In the genomic region with DNA sequence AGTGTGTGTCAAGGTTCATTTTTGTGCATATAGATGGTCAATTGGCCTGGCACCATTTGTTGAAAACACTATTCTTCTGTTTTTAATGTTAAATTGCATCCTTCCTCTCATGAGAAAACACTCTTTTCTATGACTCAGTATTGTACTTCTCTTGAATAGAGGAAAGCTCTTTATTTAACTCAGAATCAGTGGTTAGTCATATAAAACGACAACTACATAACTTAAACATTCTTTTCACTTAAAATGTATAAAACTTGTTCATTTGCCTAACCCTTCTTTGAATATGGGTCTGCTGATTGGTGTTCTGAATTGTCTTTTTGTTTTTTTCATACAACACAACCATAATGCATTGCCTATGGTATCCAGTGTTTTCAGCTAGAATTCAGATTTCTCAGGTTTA, we compare ENCODE assay signal across 20 cellular contexts. TPM values are rescaled to one million over a fixed set of nuclear protein-coding genes. Genes with fewer than 3 reads are reported as not detected.
DNase-seq lines count a peak whose midpoint lies in the region; ATAC-seq and FAIRE-seq lines count a peak whose summit lies in the region.
"Had no signal": no experiment of that assay in that cellular context is flagged by ENCODE, and none has a peak within 500 bp of the region (broad histone marks: within the 10 kb centered on the region; RNA-seq: fewer than 3 reads in every experiment).

No MANE protein-coding gene starts in this region.

- peak; percentile 64 to 72 for ATAC-seq in activated CD4-positive, CD25-positive, alpha-beta regulatory T cell treated with anti-CD3 and anti-CD28 coated beads, Interleukin-2, amount 50 U/mL, for 24 hours
- ATAC-seq in activated T-cell treated with anti-CD3 and anti-CD28 coated beads, Interleukin-2, amount 50 U/mL, for 72 hours (replicated peaks in 1 of 2), result peak; percentile 85 to 87
- peak; percentile 65 for ATAC-seq in activated T-helper 17 cell treated with anti-CD3 and anti-CD28 coated beads, Interleukin-2, amount 50 U/mL, for 72 hours (replicated peaks)
- ATAC-seq: HepG2 had no signal

- peaks cover 44% of the 10 kb centered on the region for H3K4me1 Mint-ChIP-seq in activated T-cell treated with anti-CD3 and anti-CD28 coated beads, Interleukin-2, amount 50 U/mL, for 72 hours (ENCODE audit: low read depth)
- H3K4me1 Mint-ChIP-seq in activated T-helper 17 cell treated with anti-CD3 and anti-CD28 coated beads, Interleukin-2, amount 50 U/mL, for 72 hours, result peaks cover 19% of the 10 kb centered on the region
- H3K4me1 Mint-ChIP-seq: B cell had no signal

- no peaks in the 10 kb centered on the region for H3K9me3 ChIP-seq in small intestine (ENCODE audit: control insufficient read depth, low read depth)

- FAIRE-seq in small intestine (lab: Jason Lieb, UNC), result peak; percentile 19
- FAIRE-seq: H54, HepG2 had no signal

- no peaks in the 10 kb centered on the region for H3K27me3 Mint-ChIP-seq in activated T-cell treated with anti-CD3 and anti-CD28 coated beads, Interleukin-2, amount 50 U/mL, for 72 hours (ENCODE audit: low read depth)
- no peaks in the 10 kb centered on the region for H3K27me3 Mint-ChIP-seq in activated T-helper 17 cell treated with anti-CD3 and anti-CD28 coated beads, Interleukin-2, amount 50 U/mL, for 72 hours
- H3K27me3 Mint-ChIP-seq: B cell had no signal

- H3K9me3 Mint-ChIP-seq in activated T-cell treated with anti-CD3 and anti-CD28 coated beads, Interleukin-2, amount 50 U/mL, for 72 hours, result peaks cover 0 to 2% of the 10 kb centered on the region in 2 donors
- H3K9me3 Mint-ChIP-seq in activated T-helper 17 cell treated with anti-CD3 and anti-CD28 coated beads, Interleukin-2, amount 50 U/mL, for 72 hours, result no peaks in the 10 kb centered on the region

- WGBS in small intestine, 3 donors, result 62 to 97% (median 74%) methylated on average over 1 of the region's 1 CpG

- no peaks in the 10 kb centered on the region for H3K36me3 ChIP-seq in small intestine (ENCODE audit: control insufficient read depth in 2 of 2, insufficient read depth in 2 of 2, low read length in 2 of 2)

- no peaks in the 10 kb centered on the region for H3K4me1 ChIP-seq in small intestine (ENCODE audit: control insufficient read depth in 2 of 2, insufficient read depth in 1 of 2, low read depth in 1 of 2, low read length in 1 of 2)

- no peak for DNase-seq in activated CD4-positive, CD25-positive, alpha-beta regulatory T cell treated with anti-CD3 and anti-CD28 coated beads, Interleukin-2, amount 50 U/mL, for 72 hours
- no peak for DNase-seq in activated T-cell treated with anti-CD3 and anti-CD28 coated beads, Interleukin-2, amount 50 U/mL, for 72 hours
- DNase-seq in activated T-cell treated with anti-CD3 and anti-CD28 coated beads, Interleukin-2, amount 50 U/mL, for 48 hours, result no peak
- DNase-seq in small intestine, result no peak
- no peak for DNase-seq in mesenteric fat pad (ENCODE audit: low spot score)
- no peak for DNase-seq in hepatic stellate cell (ENCODE audit: low spot score)
- DNase-seq: COR-L47, DMS 273 treated with DMSO at 0.1 percent for 48 hours, DND-41, KG1, NCI-H1417, NCI-H187 treated with DMSO at 0.1 percent for 48 hours, NCI-H226, NCI-H524, NCI-H82 had no signal

- H3K27me3 ChIP-seq in small intestine (ENCODE audit: control insufficient read depth in 2 of 2, insufficient read depth in 2 of 2, low read length in 2 of 2), result no peaks in the 10 kb centered on the region

- peaks cover 0 to 2% of the 10 kb centered on the region in 2 donors for H3K36me3 Mint-ChIP-seq in activated T-cell treated with anti-CD3 and anti-CD28 coated beads, Interleukin-2, amount 50 U/mL, for 72 hours (ENCODE audit: insufficient read depth in 2 of 2)
- H3K36me3 Mint-ChIP-seq in activated T-helper 17 cell treated with anti-CD3 and anti-CD28 coated beads, Interleukin-2, amount 50 U/mL, for 72 hours (ENCODE audit: low read depth), result no peaks in the 10 kb centered on the region

- no peak overlapping the region for H3K4me3 ChIP-seq in small intestine (ENCODE audit: low read depth in 1 of 2, low read length in 2 of 2)

- H3K4me3 Mint-ChIP-seq in activated T-cell treated with anti-CD3 and anti-CD28 coated beads, Interleukin-2, amount 50 U/mL, for 72 hours, result peak overlapping the region; percentile 69 to 93
- H3K4me3 Mint-ChIP-seq in activated T-helper 17 cell treated with anti-CD3 and anti-CD28 coated beads, Interleukin-2, amount 50 U/mL, for 72 hours, result peak overlapping the region; percentile 50
- H3K4me3 Mint-ChIP-seq: B cell had no signal

- H3K27ac Mint-ChIP-seq in activated T-cell treated with anti-CD3 and anti-CD28 coated beads, Interleukin-2, amount 50 U/mL, for 72 hours, result peak overlapping the region; percentile 99
- H3K27ac Mint-ChIP-seq in activated T-helper 17 cell treated with anti-CD3 and anti-CD28 coated beads, Interleukin-2, amount 50 U/mL, for 72 hours, result peak overlapping the region; percentile 52
- H3K27ac Mint-ChIP-seq: B cell had no signal

- H3K27ac ChIP-seq in small intestine (ENCODE audit: low read depth in 1 of 2, low read length in 1 of 2), result no peak overlapping the region

RNA-seq across cellular contexts. Expression of gene MRPL1, which starts 17.2 kb away (rescaled TPM):
- 10 to 100 TPM; 39.3 to 76.8 TPM for total RNA-seq in activated T-cell treated with anti-CD3 and anti-CD28 coated beads, Interleukin-2, amount 50 U/mL, for 72 hours
- total RNA-seq in activated T-helper 17 cell treated with anti-CD3 and anti-CD28 coated beads, Interleukin-2, amount 50 U/mL, for 72 hours, result 10 to 100 TPM; 23.7 to 33.7 TPM
- polyA plus RNA-seq in small intestine, result 10 to 100 TPM; 21.9 to 61.8 (median 30.2) TPM
- total RNA-seq in mesenteric fat pad, result 23.3 TPM

RNA-seq across cellular contexts. Expression of gene CNOT6L, which starts 26.2 kb away (rescaled TPM):
- 100 to 1,000 TPM; 209 to 223 TPM for total RNA-seq in activated T-cell treated with anti-CD3 and anti-CD28 coated beads, Interleukin-2, amount 50 U/mL, for 72 hours
- total RNA-seq in activated T-helper 17 cell treated with anti-CD3 and anti-CD28 coated beads, Interleukin-2, amount 50 U/mL, for 72 hours, result 10 to 100 TPM; 66.3 to 90.9 TPM
- 1 to 10 TPM; 5.9 to 8.2 (median 6.7) TPM for polyA plus RNA-seq in small intestine
- 39.9 TPM for total RNA-seq in mesenteric fat pad
